In the genomic region with DNA sequence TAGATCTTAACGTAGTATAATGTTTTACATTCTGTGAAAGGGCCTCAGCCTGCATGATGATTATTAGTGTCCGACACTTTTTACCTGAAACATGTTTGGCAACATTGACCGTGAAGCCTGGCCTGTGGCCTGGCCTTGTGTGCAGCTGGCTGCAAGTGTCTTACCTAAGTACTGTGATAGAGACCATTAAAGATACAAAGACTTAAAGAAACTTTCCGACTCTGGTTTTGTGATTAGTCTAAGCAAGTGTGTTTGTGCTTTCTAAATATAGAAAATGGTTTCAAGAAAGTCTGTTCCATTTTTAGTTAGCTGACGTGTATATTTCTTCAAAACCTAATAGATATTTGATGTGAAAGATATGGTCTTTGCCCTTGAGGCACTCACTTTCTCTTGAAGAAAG, we compare ENCODE assay signal across 12 cellular contexts.
DNase-seq lines count a peak whose midpoint lies in the region; ATAC-seq lines count a peak whose summit lies in the region.
"Had no signal": no experiment of that assay in that cellular context is flagged by ENCODE, and none has a peak within 500 bp of the region (broad histone marks: within the 10 kb centered on the region; RNA-seq: fewer than 3 reads in every experiment).

No MANE protein-coding gene starts in this region.

- DNase-seq in COR-L47 (lab: John Stamatoyannopoulos, UW) (no peak), dermis blood vessel endothelial cell (no peak)
- DNase-seq in stimulated activated CD8-positive, alpha-beta memory T cell treated with anti-CD3 and anti-CD28 coated beads, Interleukin-4, amount 100 ng/mL, for 48 hours, result no peak
- no peak for DNase-seq in activated effector memory CD4-positive, alpha-beta T cell treated with anti-CD3 and anti-CD28 coated beads, Interleukin-2, amount 50 U/mL, for 16 hours
- DNase-seq: foreskin melanocyte, lower lobe of right lung, naive B cell, NCI-H2081 treated with DMSO at 0.1 percent for 48 hours, Peyer's patch had no signal

- ATAC-seq in GM18870 (IDR thresholded peaks at IDR 0.05; ENCODE audit: unreplicated experiment), result peak; percentile 74
- ATAC-seq in HG02759 (IDR thresholded peaks at IDR 0.05; ENCODE audit: unreplicated experiment), result peak; percentile 62
- peak; percentile 81 for ATAC-seq in HG03432 (IDR thresholded peaks at IDR 0.05; ENCODE audit: unreplicated experiment)
- ATAC-seq: lower lobe of right lung had no signal
